Comparison of ENCODE assay signal across 15 cellular contexts in the genomic region with DNA sequence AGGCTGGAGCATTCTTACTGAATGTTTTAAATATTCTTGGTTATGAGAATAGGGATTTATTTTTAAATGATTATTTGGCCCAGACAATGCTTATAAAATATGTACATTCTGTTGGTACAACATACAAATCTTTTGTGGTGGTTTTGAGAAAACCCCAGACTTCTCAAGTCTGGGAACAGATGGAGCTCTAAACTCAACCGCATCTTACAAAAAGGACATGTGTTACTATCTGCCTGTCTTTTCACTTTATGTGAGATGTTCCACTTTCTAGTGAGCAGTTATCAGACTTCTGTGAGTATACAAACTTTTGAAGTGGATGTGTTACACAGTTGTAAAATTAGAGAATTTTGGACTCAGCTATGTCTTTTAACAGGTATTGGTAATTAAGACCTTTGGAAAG.
DNase-seq lines count a peak whose midpoint lies in the region; ATAC-seq and TF ChIP-seq lines count a peak whose summit lies in the region.
"Had no signal": no experiment of that assay in that cellular context is flagged by ENCODE, and none has a peak within 500 bp of the region (broad histone marks: within the 10 kb centered on the region; RNA-seq: fewer than 3 reads in every experiment).

No MANE protein-coding gene starts in this region.

- H2BK15ac ChIP-seq in IMR-90 (ENCODE audit: low read depth, low read length): no peak overlapping the region
- H2BK15ac ChIP-seq in mesenchymal stem cell (ENCODE audit: low read depth, poor library complexity, severe bottlenecking): no peak overlapping the region

- H3K56ac ChIP-seq in IMR-90 (ENCODE audit: extremely low read depth, insufficient read depth, low read length): peak overlapping the region; percentile 27; the same call in 1 of the 2 replicates

- H3K4me1 ChIP-seq in IMR-90 (ENCODE audit: control insufficient read depth, insufficient read depth, low read length) (peaks cover 6% of the 10 kb centered on the region), mesenchymal stem cell (ENCODE audit: control insufficient read depth, insufficient read depth, low read depth, low read length) (peaks cover 2% of the 10 kb centered on the region), smooth muscle cell (ENCODE audit: low read depth) (peaks cover 26% of the 10 kb centered on the region), uterus (peaks cover 0 to 8% of the 10 kb centered on the region in 2 donors)

- H3K79me1 ChIP-seq in IMR-90 (ENCODE audit: low read depth in 1 of 2, low read length in 2 of 2) (no peaks in the 10 kb centered on the region), mesenchymal stem cell (replicated peaks; ENCODE audit: low read length, poor library complexity, severe bottlenecking) (no peaks in the 10 kb centered on the region)

- in situ Hi-C loops in IMR-90 (cut with MboI; ENCODE audit: low sequenced_read_pairs): no loop called here

- H3K4ac ChIP-seq in IMR-90 (ENCODE audit: low read depth, low read length) (no peak overlapping the region), mesenchymal stem cell (ENCODE audit: low read depth in 1 of 2, low read length in 2 of 2) (no peak overlapping the region)

- H2BK120ac ChIP-seq in IMR-90 (ENCODE audit: low read depth, low read length): no peak overlapping the region
- no peak overlapping the region for H2BK120ac ChIP-seq in mesenchymal stem cell (ENCODE audit: low read depth, low read length)

- CTCF ChIA-PET in IMR-90 (lab: Yijun Ruan, JAX): interaction anchor here (0.6 kb wide), 1 partner anchor 115 kb away, joined by 8 read pairs; no protein-coding TSS in a partner anchor

- no peaks in the 10 kb centered on the region for H4K20me1 ChIP-seq in IMR-90 (ENCODE audit: insufficient read depth, low read length)
- H4K20me1 ChIP-seq in smooth muscle cell (ENCODE audit: low read depth): no peaks in the 10 kb centered on the region
- H4K20me1 ChIP-seq: BLaER1 had no signal

- H3K27me3 ChIP-seq in IMR-90 (ENCODE audit: control insufficient read depth, insufficient read depth, low read length) (no peaks in the 10 kb centered on the region), mesenchymal stem cell (ENCODE audit: control insufficient read depth in 1 of 2, insufficient read depth in 1 of 2, low read length in 2 of 2) (no peaks in the 10 kb centered on the region), smooth muscle cell (ENCODE audit: low read depth) (no peaks in the 10 kb centered on the region), uterus (no peaks in the 10 kb centered on the region)
- H3K27me3 ChIP-seq: BLaER1 had no signal

- no TSS peak for BruUV-seq in IMR-90 (replicated peaks; lab: Mats Ljungman, UMichigan)

- H4K5ac ChIP-seq in IMR-90 (ENCODE audit: low read depth, low read length): no peak overlapping the region

- no peaks in the 10 kb centered on the region for H3K79me2 ChIP-seq in smooth muscle cell (ENCODE audit: low read depth)

- POLR2A ChIA-PET in IMR-90 (lab: Charles Lee; ENCODE audit: unreplicated experiment): no interaction called here

- H2AK9ac ChIP-seq in IMR-90 (replicated peaks; ENCODE audit: low read depth, low read length, poor library complexity): no peak overlapping the region

- dilution Hi-C loops in IMR-90 (cut with HindIII; ENCODE audit: low sequenced_read_pairs, unreplicated experiment): no loop called here

- H2AK5ac ChIP-seq in IMR-90 (ENCODE audit: low read depth, low read length) (no peak overlapping the region), mesenchymal stem cell (ENCODE audit: low read length, severe bottlenecking) (no peak overlapping the region)

- TF ChIP-seq POLR2A in IMR-90 (IDR thresholded peaks at IDR 0.05; ENCODE audit: low read depth, low read length): no peak
- no peak for TF ChIP-seq POLR2A in uterus (IDR thresholded peaks at IDR 0.05)

- no peak overlapping the region for H2BK20ac ChIP-seq in IMR-90 (ENCODE audit: low read depth, low read length)

- H4K8ac ChIP-seq in IMR-90 (ENCODE audit: low read depth in 2 of 2, low read length in 2 of 2) (no peak overlapping the region), mesenchymal stem cell (ENCODE audit: low read length) (no peak overlapping the region)

- H2BK5ac ChIP-seq in IMR-90 (ENCODE audit: low read depth, low read length, poor library complexity, severe bottlenecking) (no peak overlapping the region), mesenchymal stem cell (ENCODE audit: low read depth, low read length, poor library complexity, severe bottlenecking) (no peak overlapping the region)

- H3K36me3 ChIP-seq in IMR-90 (ENCODE audit: control insufficient read depth, insufficient read depth, low read length) (no peaks in the 10 kb centered on the region), SK-N-MC (ENCODE audit: insufficient read depth, low read length) (no peaks in the 10 kb centered on the region), mesenchymal stem cell (ENCODE audit: control insufficient read depth in 1 of 2, insufficient read depth in 2 of 2, low read depth in 1 of 2, low read length in 2 of 2) (no peaks in the 10 kb centered on the region), smooth muscle cell (ENCODE audit: low read depth) (no peaks in the 10 kb centered on the region), uterus (no peaks in the 10 kb centered on the region)
- H3K36me3 ChIP-seq: BLaER1 had no signal

- intact Hi-C loops in IMR-90 (cut with micrococcal nuclease) (loop anchor here (2.0 kb wide), 1 partner anchor 135 kb away; the partner anchor contains the start of gene RBMS3), uterus (cut with DNase I; ENCODE audit: low total_unique reads) (no loop called here)

- H3K4me3 ChIP-seq in IMR-90 (ENCODE audit: insufficient read depth, low read depth, low read length) (no peak overlapping the region), SK-N-MC (peak overlapping the region; percentile 28; the same call in 1 of the 2 replicates), mesenchymal stem cell (ENCODE audit: insufficient read depth in 1 of 2, low read depth in 1 of 2, low read length in 2 of 2) (no peak overlapping the region), smooth muscle cell (no peak overlapping the region), uterus (no peak overlapping the region)
- H3K4me3 ChIP-seq: BLaER1 had no signal

- TF ChIP-seq RAD21 in IMR-90 (IDR thresholded peaks at IDR 0.05; ENCODE audit: low read length): no peak

- H3K4me2 ChIP-seq in IMR-90 (ENCODE audit: low read depth, low read length) (no peak overlapping the region), mesenchymal stem cell (ENCODE audit: low read length, poor library complexity, severe bottlenecking) (no peak overlapping the region), smooth muscle cell (peak overlapping the region; percentile 78)
- H3K4me2 ChIP-seq: BLaER1 had no signal

- H3K14ac ChIP-seq in IMR-90 (replicated peaks; ENCODE audit: low read depth, low read length) (no peak overlapping the region), mesenchymal stem cell (ENCODE audit: low read length in 2 of 2) (no peak overlapping the region)

- no peak overlapping the region for H3K9ac ChIP-seq in IMR-90 (ENCODE audit: low read depth, low read length)
- H3K9ac ChIP-seq in SK-N-MC (ENCODE audit: insufficient read length): no peak overlapping the region
- peak overlapping the region; percentile 41 for H3K9ac ChIP-seq in mesenchymal stem cell (ENCODE audit: low read length)
- no peak overlapping the region for H3K9ac ChIP-seq in smooth muscle cell (ENCODE audit: low read depth)
- H3K9ac ChIP-seq: BLaER1 had no signal

- DNase-seq in IMR-90: no peak
- no peak for DNase-seq in SK-N-MC (ENCODE audit: low read depth, low spot score)
- no peak for DNase-seq in mesenchymal stem cell
- DNase-seq in smooth muscle cell (lab: John Stamatoyannopoulos, UW; ENCODE audit: unreplicated experiment): no peak
- DNase-seq in uterus: no peak
- DNase-seq: CD4-positive, CD25-positive, alpha-beta regulatory T cell; DMS153; GOT3; NCI-H187; NCI-H2081 treated with DMSO at 0.1 percent for 48 hours; NCI-H510A; OCI-M1 had no signal

- H3K27ac ChIP-seq in IMR-90 (ENCODE audit: insufficient read depth, low read length) (no peak overlapping the region), SK-N-MC (no peak overlapping the region), mesenchymal stem cell (ENCODE audit: low read length, poor library complexity, severe bottlenecking) (no peak overlapping the region), smooth muscle cell (ENCODE audit: low read depth) (peak overlapping the region; percentile 35), uterus (no peak overlapping the region)
- H3K27ac ChIP-seq: BLaER1 had no signal

- no peak overlapping the region; the same call in 1 of the 2 replicates for H3K18ac ChIP-seq in IMR-90 (ENCODE audit: low read depth, low read length)
- no peak overlapping the region for H3K18ac ChIP-seq in mesenchymal stem cell (ENCODE audit: low read depth in 1 of 2, low read length in 2 of 2)

- no CpG with 5 or more reads among the region's 1 CpG for WGBS in IMR-90 (ENCODE audit: extremely low coverage in 2 of 2, insufficient read length in 1 of 2), 2 experiments
- WGBS in mesenchymal stem cell: 83% methylated on average over 1 of the region's 1 CpG
- WGBS in smooth muscle cell (ENCODE audit: low lambda C conversion rate): 22% methylated on average over 1 of the region's 1 CpG

- H4K91ac ChIP-seq in IMR-90 (ENCODE audit: insufficient read depth, low read depth, low read length) (no peak overlapping the region), mesenchymal stem cell (ENCODE audit: low read length) (no peak overlapping the region)

- H3F3A ChIP-seq in smooth muscle cell (ENCODE audit: low read depth): peaks cover 10% of the 10 kb centered on the region

- H3K23ac ChIP-seq in IMR-90 (ENCODE audit: low read depth, low read length) (no peak overlapping the region), mesenchymal stem cell (ENCODE audit: low read length in 2 of 2) (no peak overlapping the region)

- H3K9me3 ChIP-seq in IMR-90 (ENCODE audit: control insufficient read depth, insufficient read depth, low read length) (no peaks in the 10 kb centered on the region), SK-N-MC (ENCODE audit: low read depth, low read length) (no peaks in the 10 kb centered on the region), mesenchymal stem cell (ENCODE audit: control insufficient read depth, low read length) (no peaks in the 10 kb centered on the region), smooth muscle cell (replicated peaks; ENCODE audit: low read depth) (no peaks in the 10 kb centered on the region), uterus (no peaks in the 10 kb centered on the region)
- H3K9me3 ChIP-seq: BLaER1 had no signal

- no peaks in the 10 kb centered on the region; the same call in none of the 2 replicates for H3K9me1 ChIP-seq in IMR-90 (ENCODE audit: insufficient read depth, low read length)

- ATAC-seq in IMR-90 (ENCODE audit: low read depth) (no peak), HG03097 (IDR thresholded peaks at IDR 0.05; ENCODE audit: low FRiP score, unreplicated experiment) (no peak), HG02642 (IDR thresholded peaks at IDR 0.05; ENCODE audit: poor library complexity, unreplicated experiment) (no peak)

- TF ChIP-seq CTCF in IMR-90 (conservative IDR thresholded peaks at IDR 0.05; ENCODE audit: low read depth, low read length) (no peak), smooth muscle cell (IDR thresholded peaks at IDR 0.05; ENCODE audit: borderline replicate concordance, insufficient read depth, poor library complexity, severe bottlenecking) (no peak), uterus (IDR thresholded peaks at IDR 0.05) (no peak)

- H2BK12ac ChIP-seq in mesenchymal stem cell (ENCODE audit: low read length in 2 of 2): no peak overlapping the region

- H2AFZ ChIP-seq in IMR-90 (replicated peaks; ENCODE audit: low read length, poor library complexity): no peak overlapping the region
- H2AFZ ChIP-seq in mesenchymal stem cell (ENCODE audit: low read depth, low read length): no peak overlapping the region
- H2AFZ ChIP-seq in smooth muscle cell (ENCODE audit: low read depth): peak overlapping the region; percentile 15
